ENCODE assay signal across 9 cellular contexts in the genomic region with DNA sequence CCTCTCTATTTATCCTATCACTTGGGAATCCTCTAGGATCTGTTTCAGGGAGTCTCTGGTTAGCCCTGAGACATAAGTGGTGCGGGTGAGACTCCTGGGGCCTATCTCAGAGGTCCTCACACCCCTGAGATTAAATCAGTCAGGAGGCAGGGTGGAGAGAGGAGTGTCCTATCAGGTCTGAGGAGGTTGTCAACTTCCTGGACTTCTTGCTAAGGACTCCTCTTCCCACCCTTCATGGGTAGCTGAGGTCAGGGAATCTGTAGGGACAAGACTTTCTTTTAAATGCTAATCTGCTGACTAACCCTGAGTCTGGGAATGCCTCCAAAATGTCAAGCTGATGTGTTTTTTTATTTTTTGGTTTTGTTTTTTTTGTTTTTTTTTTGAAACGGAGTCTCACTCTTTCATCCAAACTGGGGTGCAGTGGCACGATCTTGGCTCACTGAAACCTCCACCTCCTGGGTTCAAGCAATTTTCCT. TPM values are rescaled to one million over a fixed set of nuclear protein-coding genes. Genes with fewer than 3 reads are reported as not detected.
DNase-seq lines count a peak whose midpoint lies in the region; TF ChIP-seq lines count a peak whose summit lies in the region.
"Had no signal": no experiment of that assay in that cellular context is flagged by ENCODE, and none has a peak within 500 bp of the region (broad histone marks: within the 10 kb centered on the region; RNA-seq: fewer than 3 reads in every experiment).

No MANE protein-coding gene starts in this region.

- H3K4me1 ChIP-seq in right atrium auricular region, result peaks cover 0 to 65% of the 10 kb centered on the region in 2 donors
- peaks cover 53 to 65% (median 61%) of the 10 kb centered on the region in 4 donors for H3K4me1 ChIP-seq in stomach

- no peak for TF ChIP-seq EP300 in stomach (IDR thresholded peaks at IDR 0.05)

- 41 to 63% (median 55%) methylated on average over 3 of the region's 3 CpGs for whole genome bisulfite sequencing in stomach, 5 donors

- H3K4me1 Mint-ChIP-seq in HFFc6 (ENCODE audit: low read depth), result peaks cover 57% of the 10 kb centered on the region

- no peak for TF ChIP-seq CTCF in HFFc6 (IDR thresholded peaks at IDR 0.05)
- no peak for TF ChIP-seq CTCF in right atrium auricular region (IDR thresholded peaks at IDR 0.05)
- no peak for TF ChIP-seq CTCF in stomach (IDR thresholded peaks at IDR 0.05)

- H3K27me3 Mint-ChIP-seq in HFFc6 (ENCODE audit: insufficient read depth), result no peaks in the 10 kb centered on the region; the same call in 1 of the 2 replicates

- intact Hi-C loops in stomach (cut with DNase I; ENCODE audit: low total_unique reads), result loop anchor here (10.0 kb wide), 1 partner anchor 268 kb away; a partner anchor contains a TSS

- H3K9me3 ChIP-seq in right atrium auricular region (no peaks in the 10 kb centered on the region), stomach (no peaks in the 10 kb centered on the region)

- H3K27ac ChIP-seq in angular gyrus (ENCODE audit: low read depth, low read length) (peak overlapping the region; percentile 41), right atrium auricular region (peak overlapping the region; percentile 67 to 70), stomach (peak overlapping the region in 4 of 5 donors; percentile 61 to 74 (median 66))

- H3K27ac Mint-ChIP-seq in HFFc6, result peak overlapping the region; percentile 93

- H3K9me3 Mint-ChIP-seq in HFFc6, result no peaks in the 10 kb centered on the region

- DNase-seq in HFFc6 (peak; percentile 94), right atrium auricular region (ENCODE audit: low spot score) (no peak), stomach (no peak), cerebellar cortex (ENCODE audit: low spot score) (no peak), NCI-H2029 treated with DMSO at 0.1 percent for 48 hours (lab: John Stamatoyannopoulos, UW) (no peak), mucosa of gallbladder (ENCODE audit: low spot score) (no peak)
- no peak for DNase-seq in activated CD4-positive, alpha-beta T cell treated with anti-CD3 and anti-CD28 coated beads for 1 hour
- DNase-seq: NCI-H1930 had no signal

- H3K4me3 Mint-ChIP-seq in HFFc6, result peak overlapping the region; percentile 67

- H3K36me3 Mint-ChIP-seq in HFFc6 (ENCODE audit: low read depth), result no peaks in the 10 kb centered on the region

- H3K4me3 ChIP-seq in right atrium auricular region (no peak overlapping the region), stomach (no peak overlapping the region)

- no peak for TF ChIP-seq POLR2A in stomach (IDR thresholded peaks at IDR 0.05)

- H3K27me3 ChIP-seq in right atrium auricular region (no peaks in the 10 kb centered on the region), stomach (no peaks in the 10 kb centered on the region)

- H3K36me3 ChIP-seq in right atrium auricular region, result no peaks in the 10 kb centered on the region
- no peaks in the 10 kb centered on the region for H3K36me3 ChIP-seq in stomach

RNA-seq across cellular contexts. Expression of a gene that starts 6.6 kb away (rescaled TPM):
- total RNA-seq in HFFc6 (2021; fragmentation: NEBNext Ultra II Directional; extraction: Animal tissue kit (Norgen Biotek cat#: 25700)), result 10 to 100 TPM in 2 of 6 experiments, 1 to 10 TPM in 4; 7.6 to 11.8 (median 9.3) TPM
- total RNA-seq in right atrium auricular region, result 1 to 10 TPM; 7.4 to 9.0 TPM
- 10 to 100 TPM in 2 of 5 donors, 1 to 10 TPM in 2, not detected in 1; 2.6 to 29.8 (median 15.1) TPM for total RNA-seq in stomach
- 10 to 100 TPM in 2 of 3 donors, 1 to 10 TPM in 1; 6.7 to 13.0 (median 11.3) TPM for polyA plus RNA-seq in stomach
- 14.6 TPM for total RNA-seq in mucosa of gallbladder

RNA-seq across cellular contexts. Expression of a gene that starts 10.1 kb away (rescaled TPM):
- total RNA-seq in HFFc6 (2021; fragmentation: NEBNext Ultra II Directional; extraction: Animal tissue kit (Norgen Biotek cat#: 25700)), result under 1 TPM; 0.14 to 0.47 (median 0.23) TPM
- total RNA-seq in right atrium auricular region (1 to 10 TPM; 3.4 to 4.6 TPM), stomach (under 1 TPM in 2 of 5 donors, not detected in 3; 0.18 to 0.45 TPM), mucosa of gallbladder (1.2 TPM)
- polyA plus RNA-seq in stomach, result under 1 TPM; 0.15 to 0.37 (median 0.31) TPM

RNA-seq across cellular contexts. Expression of a gene that starts 19.3 kb away (rescaled TPM):
- total RNA-seq in HFFc6 (2021; fragmentation: NEBNext Ultra II Directional; extraction: Animal tissue kit (Norgen Biotek cat#: 25700)), result 100 to 1,000 TPM; 163 to 209 (median 191) TPM
- total RNA-seq in right atrium auricular region (10 to 100 TPM; 23.4 to 84.7 TPM), stomach (10 to 100 TPM; 36.0 to 84.0 (median 63.1) TPM), mucosa of gallbladder (85.5 TPM)
- polyA plus RNA-seq in stomach, result 10 to 100 TPM; 44.8 to 49.3 (median 49.1) TPM

RNA-seq across cellular contexts. Expression of a gene that starts 24.5 kb away (rescaled TPM):
- not detected for total RNA-seq in HFFc6 (2021; fragmentation: NEBNext Ultra II Directional; extraction: Animal tissue kit (Norgen Biotek cat#: 25700))
- total RNA-seq in right atrium auricular region, result 100 to 1,000 TPM; 515 to 564 TPM
- not detected for total RNA-seq in stomach
- polyA plus RNA-seq in stomach, result 1 to 10 TPM in 2 of 3 donors, not detected in 1; 1.4 to 8.2 TPM
- total RNA-seq in mucosa of gallbladder, result 1.3 TPM

RNA-seq across cellular contexts. Expression of a gene that starts 30.3 kb away (rescaled TPM):
- under 1 TPM in 2 of 6 experiments, not detected in 4; 0.19 to 0.21 TPM for total RNA-seq in HFFc6 (2021; fragmentation: NEBNext Ultra II Directional; extraction: Animal tissue kit (Norgen Biotek cat#: 25700))
- total RNA-seq in right atrium auricular region (not detected), stomach (not detected), mucosa of gallbladder (3.7 TPM)
- polyA plus RNA-seq in stomach, result 1 to 10 TPM in 1 of 3 donors, under 1 TPM in 2; 0.62 to 1.8 (median 0.76) TPM
